Comparison of ENCODE assay signal across 23 cellular contexts in genomic region chr5:103896593-103896992, GRCh38.
"Had no signal": no experiment of that assay in that cellular context is flagged by ENCODE, and none has a peak within 500 bp of the region (broad histone marks: within the 10 kb centered on the region; RNA-seq: fewer than 3 reads in every experiment).

No MANE protein-coding gene starts in this region.

- DNase-seq: activated CD4-positive, alpha-beta T cell treated with anti-CD3 and anti-CD28 coated beads for 4 hours; activated CD8-positive, alpha-beta memory T cell treated with anti-CD3 and anti-CD28 coated beads, Interleukin-2, amount 50 U/mL, for 4 hours; activated CD8-positive, alpha-beta T cell treated with anti-CD3 and anti-CD28 coated beads for 36 hours; activated gamma-delta T cell treated with Interleukin-2 at 50 U/mL for 16 hours; activated naive CD4-positive, alpha-beta T cell treated with anti-CD3 and anti-CD28 coated beads, Interleukin-2, amount 10 ng/mL, durations not matched to agents 7 days and 5 days; activated naive CD8-positive, alpha-beta T cell treated with anti-CD3 and anti-CD28 coated beads for 36 hours; activated T-cell treated with anti-CD3 and anti-CD28 coated beads, Interleukin-2, amount 50 U/mL, for 72 hours; adrenal gland; anterior cingulate cortex; cerebellar nuclear complex; Karpas-422; MM.1S; NCI-H1105; NCI-H1694 treated with DMSO at 0.1 percent for 48 hours; NCI-H2029 treated with DMSO at 0.1 percent for 48 hours; NCI-H446; NCI-H524; NK-92 treated with Interleukin-12 subunit alpha and Interleukin-12 subunit beta, amount 100 ng/mL, for 24 hours; Peyer's patch; SHP77 had no signal

- H3K4me1 ChIP-seq: adrenal gland, Peyer's patch, SJSA1 had no signal

- H3K36me3 ChIP-seq: adrenal gland, Peyer's patch, SJSA1 had no signal

- H3K27me3 ChIP-seq: adrenal gland, Peyer's patch, SJSA1 had no signal

- H3K4me3 ChIP-seq: adrenal gland, Peyer's patch, SJSA1 had no signal

- ATAC-seq: activated CD4-positive, CD25-positive, alpha-beta regulatory T cell treated with anti-CD3 and anti-CD28 coated beads, Interleukin-2, amount 50 U/mL, for 24 hours; activated CD8-positive, alpha-beta T cell treated with anti-CD3 and anti-CD28 coated beads for 36 hours; activated T-cell treated with anti-CD3 and anti-CD28 coated beads, Interleukin-2, amount 50 U/mL, for 72 hours; SK-N-SH treated with all-trans-retinoic acid at 6 μM for 48 hours had no signal

- H3K27ac ChIP-seq: adrenal gland, Peyer's patch, SJSA1 had no signal
